In the genomic region with DNA sequence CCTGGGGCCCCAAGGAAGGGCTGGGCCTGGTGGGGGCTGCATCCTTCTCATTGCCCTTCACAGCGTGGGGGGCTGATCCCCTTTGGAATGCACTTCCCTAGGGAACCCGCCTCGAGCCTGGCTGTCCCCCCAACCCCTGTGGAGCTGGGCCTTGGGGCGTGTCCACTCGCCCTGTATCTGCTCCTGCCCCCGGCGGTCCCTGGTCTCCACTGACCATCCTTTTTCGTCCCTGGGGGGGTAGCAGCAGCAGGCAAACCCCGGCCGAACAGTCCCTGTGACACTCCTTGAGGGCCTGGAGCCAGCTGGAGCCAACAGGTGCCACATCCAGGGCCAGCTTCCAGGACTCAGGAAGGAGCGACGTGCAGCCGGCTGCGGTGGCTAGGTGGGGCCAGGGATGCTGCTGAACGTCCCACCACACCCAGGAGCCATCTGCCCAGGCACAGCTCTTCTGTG, we compare ENCODE assay signal across 14 cellular contexts. TPM values are rescaled to one million over a fixed set of nuclear protein-coding genes. Genes with fewer than 3 reads are reported as not detected.
DNase-seq lines count a peak whose midpoint lies in the region; ATAC-seq and TF ChIP-seq lines count a peak whose summit lies in the region.
"Had no signal": no experiment of that assay in that cellular context is flagged by ENCODE, and none has a peak within 500 bp of the region (broad histone marks: within the 10 kb centered on the region; RNA-seq: fewer than 3 reads in every experiment).

No MANE protein-coding gene starts in this region.

- no TSS peak for BruUV-seq in PC-3 (replicated peaks; lab: Mats Ljungman, UMichigan)

- TF ChIP-seq POLR2A in vagina (IDR thresholded peaks at IDR 0.05) = no peak

- H3K4me1 Mint-ChIP-seq in naive thymus-derived CD8-positive, alpha-beta T cell = peaks cover 23 to 68% (median 66%) of the 10 kb centered on the region in 4 donors

- H3K4me3 ChIP-seq in HEK293 (ENCODE audit: low read depth, low read length) (no peak overlapping the region), PC-3 (ENCODE audit: low read length) (no peak overlapping the region), vagina (no peak overlapping the region)

- H3K4me2 ChIP-seq in PC-3 (ENCODE audit: low read length) = no peak overlapping the region

- H3K27me3 ChIP-seq in PC-3 (ENCODE audit: low read length) (no peaks in the 10 kb centered on the region), vagina (no peaks in the 10 kb centered on the region)

- DNase-seq in NCI-H187 (lab: John Stamatoyannopoulos, UW) = peak; percentile 38 to 55
- DNase-seq in NCI-H187 treated with DMSO at 0.1 percent for 48 hours (lab: John Stamatoyannopoulos, UW) = no peak
- DNase-seq in PC-3 = no peak
- peak in 1 of 10 donors; percentile 61 for DNase-seq in naive thymus-derived CD8-positive, alpha-beta T cell
- no peak for DNase-seq in vagina (ENCODE audit: extremely low spot score in 2 of 2)
- DNase-seq in mucosa of gallbladder (ENCODE audit: low spot score) = no peak
- DNase-seq: activated gamma-delta T cell; effector memory CD4-positive, alpha-beta T cell; KG1; NCI-H1436 treated with DMSO at 0.1 percent for 48 hours had no signal

- H3K4me1 ChIP-seq in HEK293 (ENCODE audit: control insufficient read depth, insufficient read depth, low read length) (no peaks in the 10 kb centered on the region), PC-3 (ENCODE audit: insufficient read depth, low read length) (no peaks in the 10 kb centered on the region), vagina (peaks cover 26% of the 10 kb centered on the region)

- H3K27ac ChIP-seq in HEK293 (ENCODE audit: extremely low read depth, low read depth, low read length) (no peak overlapping the region), PC-3 (ENCODE audit: low read length) (no peak overlapping the region), vagina (no peak overlapping the region)
- H3K27ac ChIP-seq: tibial nerve had no signal

- H4K20me1 ChIP-seq in PC-3 (ENCODE audit: low read length) = no peaks in the 10 kb centered on the region

- H3K4me3 Mint-ChIP-seq in naive thymus-derived CD8-positive, alpha-beta T cell = no peak overlapping the region
- H3K4me3 Mint-ChIP-seq: activated CD8-positive, alpha-beta T cell treated with anti-CD3 and anti-CD28 coated beads for 36 hours had no signal

- H3K27me3 Mint-ChIP-seq in naive thymus-derived CD8-positive, alpha-beta T cell = no peaks in the 10 kb centered on the region
- H3K27me3 Mint-ChIP-seq: activated CD8-positive, alpha-beta T cell treated with anti-CD3 and anti-CD28 coated beads for 36 hours had no signal

- no peaks in the 10 kb centered on the region for H3K36me3 ChIP-seq in HEK293 (ENCODE audit: control insufficient read depth in 2 of 2, insufficient read depth in 1 of 2, low read length in 2 of 2)
- no peaks in the 10 kb centered on the region for H3K36me3 ChIP-seq in PC-3 (ENCODE audit: low read depth, low read length)
- H3K36me3 ChIP-seq in vagina = no peaks in the 10 kb centered on the region
- H3K36me3 ChIP-seq: tibial nerve had no signal

- no peaks in the 10 kb centered on the region for H3K9me3 Mint-ChIP-seq in naive thymus-derived CD8-positive, alpha-beta T cell
- H3K9me3 Mint-ChIP-seq: activated CD8-positive, alpha-beta T cell treated with anti-CD3 and anti-CD28 coated beads for 36 hours had no signal

- peak overlapping the region in 8 of 10 donors; percentile 29 to 84 (median 66) for H3K27ac Mint-ChIP-seq in naive thymus-derived CD8-positive, alpha-beta T cell

- no peaks in the 10 kb centered on the region for H3K9me2 ChIP-seq in PC-3 (replicated peaks; ENCODE audit: low read length)

- no peak overlapping the region for H3K9ac ChIP-seq in PC-3 (ENCODE audit: low read length)

- H2AFZ ChIP-seq in PC-3 (ENCODE audit: low read length) = no peak overlapping the region

- ATAC-seq in PC-3 (peak; percentile 45), HG03342 (IDR thresholded peaks at IDR 0.05; ENCODE audit: unreplicated experiment) (no peak)
- no peak for ATAC-seq in naive thymus-derived CD8-positive, alpha-beta T cell

- H3F3A ChIP-seq in PC-3 (ENCODE audit: low read length, unreplicated experiment) = no peaks in the 10 kb centered on the region

- POLR2A ChIA-PET in HEK293 (lab: Yijun Ruan, JAX) (no interaction called here), PC-3 (lab: Charles Lee; ENCODE audit: unreplicated experiment) (no interaction called here)
- POLR2A ChIA-PET in naive thymus-derived CD8-positive, alpha-beta T cell (lab: Charles Lee) = interaction anchor here (0.9 to 9.1 kb wide), 3 partner anchors 12 to 37 kb away, joined by 4 to 254 read pairs (median 95); a partner anchor contains a TSS

- TF ChIP-seq CTCF in HEK293 (tag by site-specific recombination; IDR thresholded peaks at IDR 0.05) (no peak), PC-3 (conservative IDR thresholded peaks at IDR 0.05; ENCODE audit: low read depth, low read length) (no peak), vagina (IDR thresholded peaks at IDR 0.05) (no peak)

- no peaks in the 10 kb centered on the region for H3K79me2 ChIP-seq in PC-3 (ENCODE audit: low read length)

- CTCF ChIA-PET in HEK293 (lab: Yijun Ruan, JAX) = interaction anchor here (1.5 kb wide), 1 partner anchor 12 kb away, joined by 3 read pairs; no protein-coding TSS in a partner anchor
- CTCF ChIA-PET in PC-3 (lab: Charles Lee) = no interaction called here

- H3K9me3 ChIP-seq in HEK293 (ENCODE audit: control insufficient read depth, insufficient read depth, low read depth, low read length) (no peaks in the 10 kb centered on the region), PC-3 (ENCODE audit: low read length) (no peaks in the 10 kb centered on the region), vagina (no peaks in the 10 kb centered on the region)
- H3K9me3 ChIP-seq: tibial nerve had no signal

- intact Hi-C loops in PC-3 (cut with micrococcal nuclease) (no loop called here), vagina (cut with DNase I) (no loop called here)

- no peaks in the 10 kb centered on the region for H3K36me3 Mint-ChIP-seq in naive thymus-derived CD8-positive, alpha-beta T cell

TF ChIP-seq in HEK293, 187 proteins besides CTCF, POLR2A, EP300 and RAD21 (continues in another document):
- TF ChIP-seq ZNF404 (tag by site-specific recombination; IDR thresholded peaks at IDR 0.05) = no peak
- TF ChIP-seq, protein P1, sequence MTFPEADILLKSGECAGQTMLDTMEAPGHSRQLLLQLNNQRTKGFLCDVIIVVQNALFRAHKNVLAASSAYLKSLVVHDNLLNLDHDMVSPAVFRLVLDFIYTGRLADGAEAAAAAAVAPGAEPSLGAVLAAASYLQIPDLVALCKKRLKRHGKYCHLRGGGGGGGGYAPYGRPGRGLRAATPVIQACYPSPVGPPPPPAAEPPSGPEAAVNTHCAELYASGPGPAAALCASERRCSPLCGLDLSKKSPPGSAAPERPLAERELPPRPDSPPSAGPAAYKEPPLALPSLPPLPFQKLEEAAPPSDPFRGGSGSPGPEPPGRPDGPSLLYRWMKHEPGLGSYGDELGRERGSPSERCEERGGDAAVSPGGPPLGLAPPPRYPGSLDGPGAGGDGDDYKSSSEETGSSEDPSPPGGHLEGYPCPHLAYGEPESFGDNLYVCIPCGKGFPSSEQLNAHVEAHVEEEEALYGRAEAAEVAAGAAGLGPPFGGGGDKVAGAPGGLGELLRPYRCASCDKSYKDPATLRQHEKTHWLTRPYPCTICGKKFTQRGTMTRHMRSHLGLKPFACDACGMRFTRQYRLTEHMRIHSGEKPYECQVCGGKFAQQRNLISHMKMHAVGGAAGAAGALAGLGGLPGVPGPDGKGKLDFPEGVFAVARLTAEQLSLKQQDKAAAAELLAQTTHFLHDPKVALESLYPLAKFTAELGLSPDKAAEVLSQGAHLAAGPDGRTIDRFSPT (tag by site-specific recombination; IDR thresholded peaks at IDR 0.05) = 0 out of 2 replicates have a peak, but pooled peaks have one; percentile 16
- TF ChIP-seq SCRT2 (tag by site-specific recombination; IDR thresholded peaks at IDR 0.05) = peak; percentile 96
- TF ChIP-seq ZNF677 (tag by site-specific recombination; IDR thresholded peaks at IDR 0.05) = no peak
- TF ChIP-seq KLF1 (tag by site-specific recombination; IDR thresholded peaks at IDR 0.05) = peak; percentile 8

RNA-seq across cellular contexts. Expression of a gene that starts 9.4 kb away (rescaled TPM):
- 0.04 and 0.12 TPM in 2 replicates for total RNA-seq in PC-3 (2014; rRNA removed)
- total RNA-seq in naive thymus-derived CD8-positive, alpha-beta T cell = 10 to 100 TPM; 36.3 to 41.4 TPM
- polyA plus RNA-seq in naive thymus-derived CD8-positive, alpha-beta T cell = 10 to 100 TPM in 1 of 3 donors, 1 to 10 TPM in 2; 9.4 to 37.2 (median 9.7) TPM
- total RNA-seq in vagina = 9.1 TPM
- total RNA-seq in mucosa of gallbladder = 3.7 TPM

RNA-seq across cellular contexts. Expression of a gene that starts 53.7 kb away (rescaled TPM):
- total RNA-seq in PC-3 (2014; rRNA removed) (113 and 133 TPM in 2 replicates), vagina (15.2 TPM), mucosa of gallbladder (5.4 TPM)
- 10 to 100 TPM; 11.0 to 12.4 TPM for total RNA-seq in naive thymus-derived CD8-positive, alpha-beta T cell
- polyA plus RNA-seq in naive thymus-derived CD8-positive, alpha-beta T cell = 10 to 100 TPM in 2 of 3 donors, 1 to 10 TPM in 1; 8.2 to 12.0 (median 11.3) TPM

Comparison
In these comparisons a context has a peak if more than half of its experiments do, and no peak if none do; other contexts are left out.
1. DNase-seq: peak in NCI-H187 (2 of 2); none in NCI-H187 treated with DMSO at 0.1 percent for 48 hours (single experiment), PC-3 (single experiment), vagina (0 of 2) and mucosa of gallbladder (single experiment).